ENCODE assay signal across 8 cellular contexts in genomic region chr4:47704693-47705325, GRCh38.
DNase-seq lines count a peak whose midpoint lies in the region; ATAC-seq and TF ChIP-seq lines count a peak whose summit lies in the region.

No MANE protein-coding gene starts in this region.

- peaks cover 7% of the 10 kb centered on the region; the same call in 2 of the 3 replicates for H3K4me1 Mint-ChIP-seq in GM23338
- no peaks in the 10 kb centered on the region for H3K4me1 Mint-ChIP-seq in activated CD8-positive, alpha-beta T cell treated with anti-CD3 and anti-CD28 coated beads, Interleukin-2, amount 10 ng/mL, durations not matched to agents 7 days and 5 days (ENCODE audit: low read depth)

- H3K9me2 ChIP-seq in GM23338 (ENCODE audit: insufficient read depth): no peaks in the 10 kb centered on the region

- intact Hi-C loops in upper lobe of right lung (cut with DNase I): no loop called here

- H3F3A ChIP-seq in GM23338 (replicated peaks; ENCODE audit: low read depth): no peaks in the 10 kb centered on the region

- H3K4me1 ChIP-seq in GM23338 (ENCODE audit: insufficient read depth): no peaks in the 10 kb centered on the region
- H3K4me1 ChIP-seq in upper lobe of right lung: peaks cover 4% of the 10 kb centered on the region

- no peaks in the 10 kb centered on the region for H3K9me3 ChIP-seq in upper lobe of right lung

- H3K36me3 ChIP-seq in GM23338 (ENCODE audit: insufficient read depth) (no peaks in the 10 kb centered on the region), upper lobe of right lung (no peaks in the 10 kb centered on the region)

- POLR2A ChIA-PET in activated CD8-positive, alpha-beta T cell treated with anti-CD3 and anti-CD28 coated beads, Interleukin-2, amount 10 ng/mL, durations not matched to agents 7 days and 5 days (lab: Charles Lee): interaction anchor here (0.8 kb wide), 1 partner anchor 132 kb away, joined by 3 read pairs; no protein-coding TSS in a partner anchor

- CTCF ChIA-PET in activated CD8-positive, alpha-beta T cell treated with anti-CD3 and anti-CD28 coated beads, Interleukin-2, amount 10 ng/mL, durations not matched to agents 7 days and 5 days (lab: Charles Lee): interaction anchor here (0.8 to 2.8 kb wide), 10 partner anchors 11 to 404 kb away, joined by 3 to 20 read pairs (median 4); partner anchors contain the start of gene CORIN

- peaks cover 5% of the 10 kb centered on the region for H3K27me3 Mint-ChIP-seq in GM23338 (ENCODE audit: insufficient read depth, low read depth, poor library complexity)
- peaks cover 27% of the 10 kb centered on the region for H3K27me3 Mint-ChIP-seq in activated CD8-positive, alpha-beta T cell treated with anti-CD3 and anti-CD28 coated beads, Interleukin-2, amount 10 ng/mL, durations not matched to agents 7 days and 5 days (ENCODE audit: low read depth)

- no peaks in the 10 kb centered on the region for H3K79me2 ChIP-seq in GM23338 (replicated peaks; ENCODE audit: insufficient read depth)

- H3K27me3 ChIP-seq in GM23338 (ENCODE audit: insufficient read depth): no peaks in the 10 kb centered on the region
- H3K27me3 ChIP-seq in upper lobe of right lung: no peaks in the 10 kb centered on the region

- no peak overlapping the region for H3K4me3 ChIP-seq in GM23338
- H3K4me3 ChIP-seq in upper lobe of right lung: peak overlapping the region; percentile 24

- no peak overlapping the region for H3K4me2 ChIP-seq in GM23338

- peak overlapping the region; percentile 67; the same call in 1 of the 2 replicates for H2AFZ ChIP-seq in GM23338

- H3K27ac ChIP-seq in GM23338 (ENCODE audit: low read depth) (no peak overlapping the region), upper lobe of right lung (peak overlapping the region; percentile 74)

- no peaks in the 10 kb centered on the region for H3K36me3 Mint-ChIP-seq in GM23338 (ENCODE audit: low read depth)
- no peaks in the 10 kb centered on the region for H3K36me3 Mint-ChIP-seq in activated CD8-positive, alpha-beta T cell treated with anti-CD3 and anti-CD28 coated beads, Interleukin-2, amount 10 ng/mL, durations not matched to agents 7 days and 5 days (ENCODE audit: low read depth)

- peak; percentile 60 to 88 for TF ChIP-seq CTCF in GM23338 (conservative IDR thresholded peaks at IDR 0.05; ENCODE audit: low read depth in 2 of 2)
- TF ChIP-seq CTCF in upper lobe of right lung (IDR thresholded peaks at IDR 0.05): peak; percentile 38

- H4K20me1 ChIP-seq in GM23338 (replicated peaks; ENCODE audit: insufficient read depth): no peaks in the 10 kb centered on the region

- no peak overlapping the region for H3K4me3 Mint-ChIP-seq in GM23338
- H3K4me3 Mint-ChIP-seq in activated CD8-positive, alpha-beta T cell treated with anti-CD3 and anti-CD28 coated beads, Interleukin-2, amount 10 ng/mL, durations not matched to agents 7 days and 5 days: no peak overlapping the region

- DNase-seq in ELF-1 (ENCODE audit: low read depth, low spot score): peak; percentile 57
- DNase-seq in GM23338 (ENCODE audit: low spot score): peak; percentile 79
- peak; percentile 60 for DNase-seq in NCI-H2029 (lab: John Stamatoyannopoulos, UW)
- DNase-seq in activated CD8-positive, alpha-beta T cell treated with anti-CD3 and anti-CD28 coated beads, Interleukin-2, amount 10 ng/mL, durations not matched to agents 7 days and 5 days: peak; percentile 45
- peak; percentile 36 for DNase-seq in iris pigment epithelial cell (ENCODE audit: low read depth)
- DNase-seq in upper lobe of right lung: no peak
- no peak for DNase-seq in activated gamma-delta T cell treated with Interleukin-2 at 50 U/mL for 16 hours

- ATAC-seq in GM23338 (peak; percentile 99), upper lobe of right lung (peak; percentile 91), HG03135 (IDR thresholded peaks at IDR 0.05; ENCODE audit: unreplicated experiment) (no peak)
- peak; percentile 63 for ATAC-seq in activated CD8-positive, alpha-beta T cell treated with anti-CD3 and anti-CD28 coated beads, Interleukin-2, amount 10 ng/mL, durations not matched to agents 7 days and 5 days

- H3K9me3 Mint-ChIP-seq in GM23338: no peaks in the 10 kb centered on the region
- no peaks in the 10 kb centered on the region for H3K9me3 Mint-ChIP-seq in activated CD8-positive, alpha-beta T cell treated with anti-CD3 and anti-CD28 coated beads, Interleukin-2, amount 10 ng/mL, durations not matched to agents 7 days and 5 days (ENCODE audit: insufficient read depth)

- no peak overlapping the region for H3K27ac Mint-ChIP-seq in GM23338
- no peak overlapping the region for H3K27ac Mint-ChIP-seq in activated CD8-positive, alpha-beta T cell treated with anti-CD3 and anti-CD28 coated beads, Interleukin-2, amount 10 ng/mL, durations not matched to agents 7 days and 5 days

TF ChIP-seq in GM23338, 12 proteins besides CTCF, POLR2A, EP300 and RAD21:
- TF ChIP-seq ETS1 (IDR thresholded peaks at IDR 0.05) (no peak), CREB1 (CRISPR knock-in tag; IDR thresholded peaks at IDR 0.05; ENCODE audit: low read depth) (no peak), EZH2phosphoT487 (IDR thresholded peaks at IDR 0.05; ENCODE audit: unreplicated experiment) (no peak), ZNF331 (CRISPR knock-in tag; IDR thresholded peaks at IDR 0.05; ENCODE audit: low read depth) (no peak)

Comparison
In these comparisons a context has a peak if more than half of its experiments do, and no peak if none do; other contexts are left out.
1. DNase-seq: peak in ELF-1 (single experiment), GM23338 (single experiment), NCI-H2029 (single experiment), activated CD8-positive, alpha-beta T cell treated with anti-CD3 and anti-CD28 coated beads, Interleukin-2, amount 10 ng/mL, durations not matched to agents 7 days and 5 days (single experiment) and iris pigment epithelial cell (single experiment); none in upper lobe of right lung (single experiment) and activated gamma-delta T cell treated with Interleukin-2 at 50 U/mL for 16 hours (single experiment).